8 cellular contexts compared by ENCODE assay signal in the genomic region with DNA sequence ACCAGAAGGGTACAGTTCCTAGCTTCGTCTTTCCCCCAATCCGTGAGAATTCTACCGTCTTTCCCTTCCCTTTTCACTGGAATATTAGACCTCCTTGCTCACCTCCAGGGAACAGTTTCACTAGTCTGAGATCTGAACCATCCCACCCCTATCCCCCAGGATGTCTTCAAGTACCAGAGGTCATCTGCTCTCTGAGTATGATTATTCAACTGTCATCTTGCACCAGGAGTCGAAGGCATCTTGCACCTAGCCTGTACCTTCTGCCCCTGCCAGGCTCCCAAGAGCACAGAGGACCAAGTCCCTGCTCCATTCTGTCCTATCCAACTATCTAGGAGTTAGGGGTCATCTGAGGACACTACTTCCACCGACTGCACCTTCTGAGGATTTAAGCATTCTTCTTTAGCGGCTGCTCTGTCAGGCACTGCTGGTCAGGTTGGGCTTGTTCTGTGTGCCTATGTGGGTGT. TPM values are rescaled to one million over a fixed set of nuclear protein-coding genes. Genes with fewer than 3 reads are reported as not detected.
DNase-seq lines count a peak whose midpoint lies in the region; ATAC-seq and TF ChIP-seq lines count a peak whose summit lies in the region.

No MANE protein-coding gene starts in this region.

- peak overlapping the region; percentile 72 for H3K9ac ChIP-seq in parathyroid adenoma

- 21 to 22% methylated on average over 6 of the region's 6 CpGs for WGBS in esophagus, 2 donors

- peak overlapping the region; percentile 95 for H2AFZ ChIP-seq in parathyroid adenoma

- no peaks in the 10 kb centered on the region for H3K27me3 ChIP-seq in SJCRH30
- H3K27me3 ChIP-seq in esophagus (ENCODE audit: control insufficient read depth in 1 of 2, insufficient read depth in 2 of 2, low read length in 2 of 2), result no peaks in the 10 kb centered on the region
- no peaks in the 10 kb centered on the region for H3K27me3 ChIP-seq in parathyroid adenoma (ENCODE audit: control insufficient read depth, insufficient read depth, low read length)

- H3K4me1 ChIP-seq in SJCRH30 (peaks cover 15% of the 10 kb centered on the region), esophagus (ENCODE audit: control insufficient read depth in 2 of 2, insufficient read depth in 2 of 2, low read length in 1 of 2) (peaks cover 3% of the 10 kb centered on the region in 2 donors), parathyroid adenoma (peaks cover 7% of the 10 kb centered on the region)

- peak overlapping the region; percentile 93 for H3K4me3 ChIP-seq in GM12865 (ENCODE audit: low read depth, low read length)
- peak overlapping the region; percentile 73 for H3K4me3 ChIP-seq in SJCRH30
- peak overlapping the region; percentile 68 to 90 for H3K4me3 ChIP-seq in esophagus (ENCODE audit: low read depth in 1 of 2, low read length in 2 of 2)
- peak overlapping the region; percentile 61 for H3K4me3 ChIP-seq in parathyroid adenoma (ENCODE audit: low read depth, low read length)

- H3K9me3 ChIP-seq in SJCRH30 (replicated peaks) (no peaks in the 10 kb centered on the region), esophagus (ENCODE audit: control insufficient read depth in 2 of 2, insufficient read depth in 1 of 2, low read depth in 1 of 2, low read length in 1 of 2) (no peaks in the 10 kb centered on the region), parathyroid adenoma (ENCODE audit: control insufficient read depth, low read length) (no peaks in the 10 kb centered on the region)

- TF ChIP-seq CTCF in GM12865 (IDR thresholded peaks at IDR 0.05; ENCODE audit: insufficient read depth, low read depth, low read length, missing control alignments) (no peak), parathyroid adenoma (IDR thresholded peaks at IDR 0.05) (no peak)

- DNase-seq in GM12865 (ENCODE audit: low read depth), result no peak
- DNase-seq in SJCRH30, result peak in 1 of 2 experiments; percentile 26
- no peak for DNase-seq in AG08395 (ENCODE audit: low spot score)
- DNase-seq in activated CD4-positive, alpha-beta T cell treated with anti-CD3 and anti-CD28 coated beads for 48 hours, result no peak
- no peak for DNase-seq in NCI-H2029 treated with DMSO at 0.1 percent for 48 hours (lab: John Stamatoyannopoulos, UW)

- H3K36me3 ChIP-seq in SJCRH30, result no peaks in the 10 kb centered on the region
- H3K36me3 ChIP-seq in esophagus (ENCODE audit: control insufficient read depth in 2 of 2, insufficient read depth in 2 of 2, low read length in 1 of 2), result no peaks in the 10 kb centered on the region
- H3K36me3 ChIP-seq in parathyroid adenoma (ENCODE audit: control insufficient read depth, insufficient read depth, low read length), result no peaks in the 10 kb centered on the region

- peak overlapping the region; percentile 58; the same call in 1 of the 2 replicates for H3K27ac ChIP-seq in SJCRH30
- peak overlapping the region; percentile 89 to 93 for H3K27ac ChIP-seq in esophagus (ENCODE audit: low read depth in 2 of 2, low read length in 1 of 2)
- H3K27ac ChIP-seq in parathyroid adenoma, result peak overlapping the region; percentile 72

- no peak for ATAC-seq in GM21447 (IDR thresholded peaks at IDR 0.05; ENCODE audit: unreplicated experiment)

- peak overlapping the region; percentile 74 for H3K4me2 ChIP-seq in parathyroid adenoma (ENCODE audit: low read length)

- H3K79me2 ChIP-seq in parathyroid adenoma, result peaks cover 6% of the 10 kb centered on the region

RNA-seq across cellular contexts. Expression of a gene that starts 0.8 kb away (rescaled TPM):
- total RNA-seq in SJCRH30 (2014; rRNA removed; shearing (Covaris generic)), result 17.3 and 22.1 TPM in 2 replicates
- 1 to 10 TPM; 7.2 to 8.2 TPM for polyA plus RNA-seq in esophagus
